ENCODE assay signal across 10 cellular contexts in the genomic region with DNA sequence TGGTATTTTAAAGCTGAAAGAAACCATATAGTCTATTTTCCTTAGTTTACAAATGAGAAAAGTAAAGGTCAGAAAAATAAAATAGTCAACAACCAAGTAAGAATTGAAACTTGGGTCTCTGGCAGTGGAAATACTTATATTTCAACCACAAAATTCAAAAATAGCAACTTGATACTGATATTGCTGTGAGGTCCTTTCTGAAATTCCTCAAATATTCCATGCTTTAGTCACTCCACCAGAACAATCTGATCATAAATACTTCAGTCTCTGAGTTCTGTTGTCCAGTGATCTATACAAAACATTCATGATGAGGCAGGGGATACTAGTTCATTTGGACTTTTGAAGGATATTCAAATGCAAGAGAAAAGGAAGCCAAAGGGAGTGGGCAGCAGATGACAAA. TPM values are rescaled to one million over a fixed set of nuclear protein-coding genes. Genes with fewer than 3 reads are reported as not detected.
DNase-seq lines count a peak whose midpoint lies in the region; TF ChIP-seq lines count a peak whose summit lies in the region.
"Not testable (repeated sequence)": the region's sequence is repeated elsewhere in the genome, so short reads cannot be mapped to it uniquely, and the experiment has no call there.
"Had no signal": no experiment of that assay in that cellular context is flagged by ENCODE, and none has a peak within 500 bp of the region (broad histone marks: within the 10 kb centered on the region; RNA-seq: fewer than 3 reads in every experiment).

No MANE protein-coding gene starts in this region.

- H3K4me2 ChIP-seq in SK-N-SH = 0 out of 2 replicates have a peak overlapping the region, but pooled peaks have one; percentile 13

- TF ChIP-seq RAD21 in SK-N-SH (IDR thresholded peaks at IDR 0.05; ENCODE audit: low read length) = not testable (repeated sequence)

- not testable (repeated sequence) for H3K4me1 ChIP-seq in SK-N-SH (ENCODE audit: control insufficient read depth in 1 of 2, insufficient read depth in 2 of 2, low read depth in 1 of 2, low read length in 1 of 2)

- not testable (repeated sequence) for TF ChIP-seq CTCF in SK-N-SH (IDR thresholded peaks at IDR 0.05); astrocyte of the spinal cord (IDR thresholded peaks at IDR 0.05; ENCODE audit: low read depth, low read length)

- not testable (repeated sequence) for TF ChIP-seq EP300 in SK-N-SH (IDR thresholded peaks at IDR 0.05; ENCODE audit: borderline replicate concordance in 1 of 2, low read depth in 1 of 2, low read length in 1 of 2)

- DNase-seq in EL (peak; percentile 62), HS-27A (ENCODE audit: low read depth) (peak; percentile 49), astrocyte of the spinal cord (ENCODE audit: low read depth, low spot score) (peak; percentile 10), fibroblast of gingiva (ENCODE audit: low read depth) (peak; percentile 26), glomerular visceral epithelial cell (ENCODE audit: extremely low spot score) (peak; percentile 11), skeletal muscle cell (ENCODE audit: low read depth) (peak; percentile 2)
- DNase-seq in SK-N-SH = not testable (repeated sequence)

- H3K36me3 ChIP-seq in SK-N-SH (replicated peaks in 1 of 2; ENCODE audit: control insufficient read depth in 1 of 2, insufficient read depth in 2 of 2, low read length in 1 of 2) = not testable (repeated sequence)

- not testable (repeated sequence) for H3K9me3 ChIP-seq in SK-N-SH

- not testable (repeated sequence) for H3K9me2 ChIP-seq in SK-N-SH

- not testable (repeated sequence) for H3K27me3 ChIP-seq in SK-N-SH (ENCODE audit: insufficient read depth)

- CTCF ChIA-PET in SK-N-SH (lab: Yijun Ruan, JAX) = not testable (repeated sequence)

- not testable (repeated sequence) for H3K9ac ChIP-seq in SK-N-SH

- not testable (repeated sequence) for H3K4me3 ChIP-seq in SK-N-SH (ENCODE audit: low read depth in 2 of 2, low read length in 1 of 2); astrocyte of the spinal cord (ENCODE audit: low read depth, low read length); skeletal muscle cell (ENCODE audit: low read depth, low read length)

- not testable (repeated sequence) for H3F3A ChIP-seq in SK-N-SH (replicated peaks; ENCODE audit: insufficient read depth)

- in situ Hi-C loops in astrocyte of the spinal cord (cut with HindIII; ENCODE audit: low sequenced_read_pairs) = not testable (repeated sequence)

- H3K79me2 ChIP-seq in SK-N-SH (ENCODE audit: insufficient read depth) = not testable (repeated sequence)

- POLR2A ChIA-PET in SK-N-SH (lab: Yijun Ruan, JAX) = not testable (repeated sequence)

- H4K20me1 ChIP-seq in SK-N-SH (ENCODE audit: insufficient read depth) = not testable (repeated sequence)

- H3K27ac ChIP-seq in SK-N-SH (ENCODE audit: low read depth in 2 of 2, low read length in 1 of 2) = not testable (repeated sequence)

- H2AFZ ChIP-seq in SK-N-SH (ENCODE audit: low read depth) = not testable (repeated sequence)

TF ChIP-seq in SK-N-SH, 30 proteins besides CTCF, POLR2A, EP300 and RAD21:
- TF ChIP-seq MEF2A (IDR thresholded peaks at IDR 0.05; ENCODE audit: borderline replicate concordance, low read depth) (peak; percentile 29; the same call in 1 of the 2 replicates), FOSL2 (IDR thresholded peaks at IDR 0.05; ENCODE audit: borderline replicate concordance, low read depth) (0 out of 2 replicates have a peak, but pooled peaks have one; percentile 5), JUND (IDR thresholded peaks at IDR 0.05) (peak; percentile 33; the same call in 1 of the 2 replicates)

RNA-seq across cellular contexts. Expression of a gene that starts 25.8 kb away (rescaled TPM):
- not detected in 2 replicates for polyA plus RNA-seq in SK-N-SH (2012; rRNA removed)
- polyA plus RNA-seq in SK-N-SH (2012; cell fraction: cytosol; rRNA removed) = not detected in 2 replicates
- not detected in 2 replicates for polyA plus RNA-seq in SK-N-SH (2012; cell fraction: nucleus; rRNA removed)
- polyA plus RNA-seq: CD4-positive, CD25-positive, alpha-beta regulatory T cell; GM23338; IMR-90 had no signal
